Comparison of ENCODE assay signal across 21 cellular contexts in genomic region chr7:133248901-133249300, GRCh38.
"Had no signal": no experiment of that assay in that cellular context is flagged by ENCODE, and none has a peak within 500 bp of the region (broad histone marks: within the 10 kb centered on the region; RNA-seq: fewer than 3 reads in every experiment).

No MANE protein-coding gene starts in this region.

- DNase-seq: effector CD8-positive, alpha-beta T cell; effector memory CD8-positive, alpha-beta T cell; endodermal cell; erythroblast; esophagus squamous epithelium; foreskin fibroblast; gastrocnemius medialis; glutamatergic neuron; head of caudate nucleus; heart right ventricle; hippocampal formation; left cardiac atrium; left lung; left ventricle myocardium superior; lower lobe of right lung; mesenchymal stem cell; mucosa of descending colon; naive B cell had no signal

- H3K9me3 Mint-ChIP-seq: dendritic cell treated with granulocyte-macrophage colony-stimulating factor and Interleukin-4, amounts not matched to agents 40 ng/mL and 50 ng/mL, for 4 days; effector memory CD8-positive, alpha-beta T cell had no signal

- H3K4me3 Mint-ChIP-seq: dendritic cell treated with granulocyte-macrophage colony-stimulating factor and Interleukin-4, amounts not matched to agents 40 ng/mL and 50 ng/mL, for 4 days; effector memory CD8-positive, alpha-beta T cell; endodermal cell; mesothelial cell of epicardium; naive B cell had no signal

- H3K27me3 Mint-ChIP-seq: dendritic cell treated with granulocyte-macrophage colony-stimulating factor and Interleukin-4, amounts not matched to agents 40 ng/mL and 50 ng/mL, for 4 days; effector memory CD8-positive, alpha-beta T cell; naive B cell had no signal

- ATAC-seq: effector memory CD8-positive, alpha-beta T cell; esophagus mucosa; gastrocnemius medialis; heart right ventricle; left cardiac atrium; left lung; left ventricle myocardium superior; lower lobe of right lung had no signal

- H3K36me3 Mint-ChIP-seq: naive B cell had no signal

- H3K27ac Mint-ChIP-seq: dendritic cell treated with granulocyte-macrophage colony-stimulating factor and Interleukin-4, amounts not matched to agents 40 ng/mL and 50 ng/mL, for 4 days; effector memory CD8-positive, alpha-beta T cell; endodermal cell; mesothelial cell of epicardium; naive B cell had no signal
